Comparison of ENCODE assay signal across 8 cellular contexts in genomic region chr3:196288141-196288460, GRCh38. TPM values are rescaled to one million over a fixed set of nuclear protein-coding genes. Genes with fewer than 3 reads are reported as not detected.
DNase-seq lines count a peak whose midpoint lies in the region; ATAC-seq lines count a peak whose summit lies in the region.

No MANE protein-coding gene starts in this region.

- no peaks in the 10 kb centered on the region for H3K9me3 Mint-ChIP-seq in central memory CD8-positive, alpha-beta T cell

- DNase-seq in SIG-M5 treated with dmso at 0.1 percent for 504 hours (lab: John Stamatoyannopoulos, UW; ENCODE audit: unreplicated experiment) (peak; percentile 54), SIG-M5 (lab: John Stamatoyannopoulos, UW) (no peak), NCI-H2107 (lab: John Stamatoyannopoulos, UW) (peak; percentile 69), COR-L47 (lab: John Stamatoyannopoulos, UW) (no peak)
- DNase-seq in central memory CD8-positive, alpha-beta T cell (ENCODE audit: low spot score in 2 of 2) = no peak

- H3K27me3 ChIP-seq in mononuclear cell (ENCODE audit: insufficient read depth, low read length) = no peaks in the 10 kb centered on the region

- H3K27me3 Mint-ChIP-seq in central memory CD8-positive, alpha-beta T cell = no peaks in the 10 kb centered on the region

- peaks cover 41% of the 10 kb centered on the region for H3K4me1 Mint-ChIP-seq in central memory CD8-positive, alpha-beta T cell

- peak overlapping the region; percentile 77 for H3K4me3 ChIP-seq in mononuclear cell (ENCODE audit: low read length)

- peaks cover 12% of the 10 kb centered on the region for H3K36me3 Mint-ChIP-seq in central memory CD8-positive, alpha-beta T cell (ENCODE audit: insufficient read depth)

- H3K9me3 ChIP-seq in mononuclear cell (ENCODE audit: low read depth, low read length) = no peaks in the 10 kb centered on the region

- H3K4me3 Mint-ChIP-seq in central memory CD8-positive, alpha-beta T cell = peak overlapping the region; percentile 99

- ATAC-seq in central memory CD8-positive, alpha-beta T cell (replicated peaks; ENCODE audit: extremely low read depth, poor library complexity, severe bottlenecking) = no peak
- ATAC-seq in HG03159 (IDR thresholded peaks at IDR 0.05; ENCODE audit: unreplicated experiment) (no peak), GM19452 (IDR thresholded peaks at IDR 0.05; ENCODE audit: unreplicated experiment) (no peak)

- peak overlapping the region; percentile 99 for H3K27ac Mint-ChIP-seq in central memory CD8-positive, alpha-beta T cell (ENCODE audit: low read depth)

- H3K4me1 ChIP-seq in mononuclear cell (ENCODE audit: insufficient read depth, low read length) = peaks cover 38% of the 10 kb centered on the region

RNA-seq across cellular contexts. Expression of gene PCYT1A, which starts 0.6 kb away (rescaled TPM):
- total RNA-seq in mononuclear cell = 73.5 TPM

RNA-seq across cellular contexts. Expression of gene DYNLT2B, which starts 29.9 kb away (rescaled TPM):
- total RNA-seq in mononuclear cell = 2.2 TPM

RNA-seq across cellular contexts. Expression of gene TM4SF19, which starts 50.1 kb away (rescaled TPM):
- 1.3 TPM for total RNA-seq in mononuclear cell

Comparison
In these comparisons a context has a peak if more than half of its experiments do, and no peak if none do; other contexts are left out.
1. DNase-seq: peak in SIG-M5 treated with dmso at 0.1 percent for 504 hours (single experiment) and NCI-H2107 (single experiment); none in SIG-M5 (single experiment), central memory CD8-positive, alpha-beta T cell (0 of 2) and COR-L47 (single experiment).